ENCODE assay signal across 8 cellular contexts in the genomic region with DNA sequence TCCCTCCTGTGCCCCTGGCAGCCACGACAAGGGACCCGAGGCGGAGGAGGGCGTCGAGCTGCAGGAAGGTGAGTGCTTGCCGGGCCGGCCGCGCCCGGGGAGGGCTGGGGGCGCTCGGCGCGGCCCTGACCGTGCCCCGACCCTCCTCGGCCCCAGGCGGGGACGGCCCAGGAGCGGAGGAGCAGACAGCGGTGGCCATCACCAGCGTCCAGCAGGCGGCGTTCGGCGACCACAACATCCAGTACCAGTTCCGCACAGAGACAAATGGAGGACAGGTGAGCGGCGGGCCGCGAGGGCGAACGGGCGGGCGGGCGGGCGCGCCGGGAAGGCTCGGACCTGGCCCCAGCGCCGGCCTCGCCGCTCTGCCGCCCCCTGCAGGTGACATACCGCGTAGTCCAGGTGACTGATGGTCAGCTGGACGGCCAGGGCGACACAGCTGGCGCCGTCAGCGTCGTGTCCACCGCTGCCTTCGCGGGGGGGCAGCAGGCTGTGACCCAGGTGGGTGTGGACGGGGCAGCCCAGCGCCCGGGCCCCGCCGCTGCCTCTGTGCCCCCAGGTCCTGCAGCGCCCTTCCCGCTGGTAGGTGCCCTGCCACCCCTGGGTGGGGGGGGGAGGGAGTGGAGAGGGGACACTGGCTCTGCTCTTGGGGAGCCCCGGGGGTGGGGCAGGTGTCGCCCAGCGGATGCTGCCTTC. TPM values are rescaled to one million over a fixed set of nuclear protein-coding genes. Genes with fewer than 3 reads are reported as not detected.
DNase-seq lines count a peak whose midpoint lies in the region; ATAC-seq and TF ChIP-seq lines count a peak whose summit lies in the region.

No MANE protein-coding gene starts in this region.

- H3K4me3 ChIP-seq in mononuclear cell (ENCODE audit: low read length): peak overlapping the region; percentile 54

- POLR2A ChIA-PET in CD4-positive, alpha-beta T cell (lab: Charles Lee): interaction anchor here (0.5 to 4.1 kb wide), 9 partner anchors 8 to 182 kb away, joined by 3 to 27 read pairs (median 4); no protein-coding TSS in a partner anchor

- intact Hi-C loops in CD4-positive, alpha-beta T cell (cut with DNase I, micrococcal nuclease): loop anchor here (2.0 to 10.0 kb wide), 6 partner anchors 52 to 445 kb away; a partner anchor contains a TSS

- ATAC-seq in CD4-positive, alpha-beta T cell (ENCODE audit: poor library complexity): peak; percentile 46
- ATAC-seq in GM19395 (IDR thresholded peaks at IDR 0.05; ENCODE audit: unreplicated experiment): peak; percentile 56

- H3K4me3 Mint-ChIP-seq in CD4-positive, alpha-beta T cell: peak overlapping the region; percentile 83

- peak; percentile 77 for TF ChIP-seq CTCF in CD4-positive, alpha-beta T cell (IDR thresholded peaks at IDR 0.05)

- peak; percentile 63 to 78 (median 72) for DNase-seq in CD4-positive, alpha-beta T cell
- DNase-seq in HK-2 (ENCODE audit: unreplicated experiment) (peak; percentile 94), NOMO-1 treated with dmso at 0.1 percent for 144 hours (lab: John Stamatoyannopoulos, UW; ENCODE audit: unreplicated experiment) (peak; percentile 84), epidermal melanocyte (ENCODE audit: insufficient read length, low spot score) (peak; percentile 53)
- DNase-seq in activated CD8-positive, alpha-beta memory T cell treated with anti-CD3 and anti-CD28 coated beads, Interleukin-2, amount 50 U/mL, for 48 hours: peak; percentile 89
- peak; percentile 56 for DNase-seq in stimulated activated CD8-positive, alpha-beta memory T cell treated with anti-CD3 and anti-CD28 coated beads, Interleukin-4, amount 100 ng/mL, for 24 hours (ENCODE audit: low read depth)

- H3K36me3 Mint-ChIP-seq in CD4-positive, alpha-beta T cell (ENCODE audit: low read depth): peaks cover 73% of the 10 kb centered on the region

- H3K27me3 Mint-ChIP-seq in CD4-positive, alpha-beta T cell: no peaks in the 10 kb centered on the region

- H3K4me1 ChIP-seq in mononuclear cell (ENCODE audit: insufficient read depth, low read length): peaks cover 64% of the 10 kb centered on the region

- CTCF ChIA-PET in CD4-positive, alpha-beta T cell (lab: Charles Lee): interaction anchor here (0.6 to 1.7 kb wide), 4 partner anchors 29 to 129 kb away, joined by 3 to 6 read pairs (median 4); no protein-coding TSS in a partner anchor

- H3K27ac Mint-ChIP-seq in CD4-positive, alpha-beta T cell: peak overlapping the region; percentile 81

- peaks cover 41% of the 10 kb centered on the region for H3K4me1 Mint-ChIP-seq in CD4-positive, alpha-beta T cell (ENCODE audit: low read depth)

- H3K9me3 ChIP-seq in CD4-positive, alpha-beta T cell (ENCODE audit: control insufficient read depth, low read length): no peaks in the 10 kb centered on the region
- no peaks in the 10 kb centered on the region for H3K9me3 ChIP-seq in mononuclear cell (ENCODE audit: low read depth, low read length)

- peak overlapping the region; percentile 65 for H3K27ac ChIP-seq in CD4-positive, alpha-beta T cell (ENCODE audit: low read depth, low read length)

- no peaks in the 10 kb centered on the region for H3K9me3 Mint-ChIP-seq in CD4-positive, alpha-beta T cell

- no peaks in the 10 kb centered on the region for H3K27me3 ChIP-seq in CD4-positive, alpha-beta T cell (ENCODE audit: control insufficient read depth, insufficient read depth, low read length)
- no peaks in the 10 kb centered on the region for H3K27me3 ChIP-seq in mononuclear cell (ENCODE audit: insufficient read depth, low read length)

RNA-seq across cellular contexts. Expression of a gene that starts 0.8 kb away (rescaled TPM):
- total RNA-seq in CD4-positive, alpha-beta T cell: 100 to 1,000 TPM; 335 to 344 TPM
- 117 TPM for total RNA-seq in mononuclear cell

RNA-seq across cellular contexts. Expression of a gene that starts 12.8 kb away (rescaled TPM):
- 1 to 10 TPM; 1.5 to 1.6 TPM for total RNA-seq in CD4-positive, alpha-beta T cell
- 0.31 TPM for total RNA-seq in mononuclear cell

RNA-seq across cellular contexts. Expression of a gene that starts 20.8 kb away (rescaled TPM):
- 10 to 100 TPM; 45.0 to 47.9 TPM for total RNA-seq in CD4-positive, alpha-beta T cell
- total RNA-seq in mononuclear cell: 13.1 TPM

RNA-seq across cellular contexts. Expression of a gene that starts 22.4 kb away (rescaled TPM):
- not detected for total RNA-seq in CD4-positive, alpha-beta T cell
- total RNA-seq in mononuclear cell: not detected

RNA-seq across cellular contexts. Expression of a gene that starts 41.0 kb away (rescaled TPM):
- not detected for total RNA-seq in CD4-positive, alpha-beta T cell
- 0.21 TPM for total RNA-seq in mononuclear cell

Comparison
In these comparisons a context has a peak if more than half of its experiments do, and no peak if none do; other contexts are left out.
1. Peak in every context shown above with its lines: DNase-seq, ATAC-seq, H3K4me3 ChIP-seq and H3K27ac ChIP-seq.